In the genomic region with DNA sequence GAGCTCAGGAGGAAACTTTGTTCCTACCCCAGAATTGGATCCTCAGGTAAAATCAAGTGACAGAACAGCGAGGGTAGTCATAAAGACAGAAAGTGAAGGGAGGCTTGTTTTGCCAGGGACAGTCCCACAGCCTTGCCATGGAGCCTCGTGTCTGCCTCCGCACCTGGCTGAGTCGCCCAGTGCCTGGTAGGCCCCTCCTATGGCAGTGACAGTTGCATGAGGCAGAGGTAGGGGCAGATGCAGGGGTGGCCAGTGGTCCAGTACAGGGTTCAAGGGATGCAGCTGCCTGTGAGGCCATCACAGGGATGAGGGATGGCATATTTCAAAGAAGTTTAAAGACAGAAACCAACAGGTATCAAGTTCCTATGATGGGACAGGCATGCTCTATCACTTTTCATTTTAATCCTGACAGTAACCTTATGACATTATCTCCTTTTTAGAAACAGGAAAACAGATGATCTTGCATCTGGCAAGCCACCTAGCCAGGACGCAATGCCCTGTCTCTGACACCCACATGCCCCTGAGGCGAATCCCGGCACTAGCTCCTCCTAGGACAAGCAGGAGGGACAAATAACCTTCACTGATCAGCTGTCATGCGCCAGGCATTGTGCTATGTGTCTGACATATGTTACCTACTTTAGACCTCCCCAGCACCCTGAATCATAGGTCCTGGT, we compare ENCODE assay signal across 1 cellular context.
TF ChIP-seq lines count a peak whose summit lies in the region.

No MANE protein-coding gene starts in this region.

TF ChIP-seq in H1, 55 proteins besides CTCF, POLR2A, EP300 and RAD21 (continued from another document):
- TF ChIP-seq CHD7 (IDR thresholded peaks at IDR 0.05; ENCODE audit: insufficient replicate concordance, low read length) (no peak), BCL11A (IDR thresholded peaks at IDR 0.05; ENCODE audit: low read depth in 2 of 2, low read length in 2 of 2) (no peak), TEAD4 (IDR thresholded peaks at IDR 0.05; ENCODE audit: low read depth, low read length) (no peak), CBX5 (IDR thresholded peaks at IDR 0.05; ENCODE audit: low read depth, low read length) (no peak)
- TF ChIP-seq, protein P1, sequence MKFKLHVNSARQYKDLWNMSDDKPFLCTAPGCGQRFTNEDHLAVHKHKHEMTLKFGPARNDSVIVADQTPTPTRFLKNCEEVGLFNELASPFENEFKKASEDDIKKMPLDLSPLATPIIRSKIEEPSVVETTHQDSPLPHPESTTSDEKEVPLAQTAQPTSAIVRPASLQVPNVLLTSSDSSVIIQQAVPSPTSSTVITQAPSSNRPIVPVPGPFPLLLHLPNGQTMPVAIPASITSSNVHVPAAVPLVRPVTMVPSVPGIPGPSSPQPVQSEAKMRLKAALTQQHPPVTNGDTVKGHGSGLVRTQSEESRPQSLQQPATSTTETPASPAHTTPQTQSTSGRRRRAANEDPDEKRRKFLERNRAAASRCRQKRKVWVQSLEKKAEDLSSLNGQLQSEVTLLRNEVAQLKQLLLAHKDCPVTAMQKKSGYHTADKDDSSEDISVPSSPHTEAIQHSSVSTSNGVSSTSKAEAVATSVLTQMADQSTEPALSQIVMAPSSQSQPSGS (IDR thresholded peaks at IDR 0.05; ENCODE audit: low read length), result no peak
